In the genomic region with DNA sequence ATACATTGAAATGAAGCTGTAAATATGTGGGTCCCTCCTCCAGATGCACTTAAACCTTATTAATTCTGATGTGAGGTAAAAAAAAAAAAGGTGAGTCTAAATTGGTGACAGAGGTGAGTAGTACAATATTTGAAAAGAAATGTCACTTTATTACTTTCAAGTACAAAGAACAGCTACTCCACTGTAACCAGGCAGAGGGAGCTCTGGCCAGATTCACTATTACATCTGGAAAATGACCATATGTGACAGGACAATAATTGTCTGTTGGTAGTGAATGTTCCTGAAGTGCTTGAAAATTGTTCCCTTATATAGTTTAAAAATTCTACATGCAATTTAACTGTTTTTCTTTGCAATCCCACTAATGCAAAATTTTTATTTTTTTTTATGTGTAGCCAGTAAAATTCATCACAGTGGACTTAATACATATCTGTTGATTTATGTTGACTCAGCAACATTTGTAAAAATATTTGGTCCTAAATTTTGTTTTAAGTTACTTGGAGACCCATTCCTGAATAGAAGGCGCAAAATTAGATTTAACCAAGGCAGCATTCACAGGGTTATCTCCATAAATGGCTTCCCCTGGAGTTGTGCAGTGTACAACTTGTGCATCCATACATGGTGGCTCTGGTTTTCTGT, we compare ENCODE assay signal across 1 cellular context.
TF ChIP-seq lines count a peak whose summit lies in the region.

No MANE protein-coding gene starts in this region.

TF ChIP-seq in HCT116, 20 proteins besides CTCF, POLR2A, EP300 and RAD21 (continued from another document):
- TF ChIP-seq, protein P1, sequence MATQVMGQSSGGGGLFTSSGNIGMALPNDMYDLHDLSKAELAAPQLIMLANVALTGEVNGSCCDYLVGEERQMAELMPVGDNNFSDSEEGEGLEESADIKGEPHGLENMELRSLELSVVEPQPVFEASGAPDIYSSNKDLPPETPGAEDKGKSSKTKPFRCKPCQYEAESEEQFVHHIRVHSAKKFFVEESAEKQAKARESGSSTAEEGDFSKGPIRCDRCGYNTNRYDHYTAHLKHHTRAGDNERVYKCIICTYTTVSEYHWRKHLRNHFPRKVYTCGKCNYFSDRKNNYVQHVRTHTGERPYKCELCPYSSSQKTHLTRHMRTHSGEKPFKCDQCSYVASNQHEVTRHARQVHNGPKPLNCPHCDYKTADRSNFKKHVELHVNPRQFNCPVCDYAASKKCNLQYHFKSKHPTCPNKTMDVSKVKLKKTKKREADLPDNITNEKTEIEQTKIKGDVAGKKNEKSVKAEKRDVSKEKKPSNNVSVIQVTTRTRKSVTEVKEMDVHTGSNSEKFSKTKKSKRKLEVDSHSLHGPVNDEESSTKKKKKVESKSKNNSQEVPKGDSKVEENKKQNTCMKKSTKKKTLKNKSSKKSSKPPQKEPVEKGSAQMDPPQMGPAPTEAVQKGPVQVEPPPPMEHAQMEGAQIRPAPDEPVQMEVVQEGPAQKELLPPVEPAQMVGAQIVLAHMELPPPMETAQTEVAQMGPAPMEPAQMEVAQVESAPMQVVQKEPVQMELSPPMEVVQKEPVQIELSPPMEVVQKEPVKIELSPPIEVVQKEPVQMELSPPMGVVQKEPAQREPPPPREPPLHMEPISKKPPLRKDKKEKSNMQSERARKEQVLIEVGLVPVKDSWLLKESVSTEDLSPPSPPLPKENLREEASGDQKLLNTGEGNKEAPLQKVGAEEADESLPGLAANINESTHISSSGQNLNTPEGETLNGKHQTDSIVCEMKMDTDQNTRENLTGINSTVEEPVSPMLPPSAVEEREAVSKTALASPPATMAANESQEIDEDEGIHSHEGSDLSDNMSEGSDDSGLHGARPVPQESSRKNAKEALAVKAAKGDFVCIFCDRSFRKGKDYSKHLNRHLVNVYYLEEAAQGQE (IDR thresholded peaks at IDR 0.05; ENCODE audit: low read depth): no peak
- TF ChIP-seq EZH2phosphoT487 (IDR thresholded peaks at IDR 0.05; ENCODE audit: borderline replicate concordance) (no peak), SIN3A (IDR thresholded peaks at IDR 0.05; ENCODE audit: low read depth) (no peak), CBX3 (IDR thresholded peaks at IDR 0.05; ENCODE audit: low read depth) (no peak), FOSL1 (IDR thresholded peaks at IDR 0.05; ENCODE audit: low read depth) (no peak)
- TF ChIP-seq, protein P2, sequence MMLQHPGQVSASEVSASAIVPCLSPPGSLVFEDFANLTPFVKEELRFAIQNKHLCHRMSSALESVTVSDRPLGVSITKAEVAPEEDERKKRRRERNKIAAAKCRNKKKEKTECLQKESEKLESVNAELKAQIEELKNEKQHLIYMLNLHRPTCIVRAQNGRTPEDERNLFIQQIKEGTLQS (IDR thresholded peaks at IDR 0.05): no peak
